ENCODE assay signal across 1 cellular context in genomic region chr5:139659673-139660072, GRCh38.
TF ChIP-seq lines count a peak whose summit lies in the region.

No MANE protein-coding gene starts in this region.

TF ChIP-seq in SK-N-SH, 30 proteins besides CTCF, POLR2A, EP300 and RAD21 (continued from another document):
- 0 out of 2 replicates have a peak, but pooled peaks have one; percentile 2 for TF ChIP-seq GABPA (IDR thresholded peaks at IDR 0.05; ENCODE audit: low read depth)
- TF ChIP-seq TAF1 (IDR thresholded peaks at IDR 0.05; ENCODE audit: borderline replicate concordance, low read depth, low read length), result no peak
- TF ChIP-seq RFX5 (IDR thresholded peaks at IDR 0.05; ENCODE audit: low read length), result no peak
- TF ChIP-seq EZH2phosphoT487 (IDR thresholded peaks at IDR 0.05; ENCODE audit: borderline replicate concordance, low read depth), result no peak
- no peak for TF ChIP-seq YY1 (IDR thresholded peaks at IDR 0.05; ENCODE audit: low read depth)
- TF ChIP-seq IRF3 (IDR thresholded peaks at IDR 0.05; ENCODE audit: low read depth, low read length), result no peak
- no peak for TF ChIP-seq JUND (IDR thresholded peaks at IDR 0.05)
- no peak for TF ChIP-seq RXRA (IDR thresholded peaks at IDR 0.05; ENCODE audit: borderline replicate concordance, low read depth)
- no peak for TF ChIP-seq POLR2AphosphoS5 (IDR thresholded peaks at IDR 0.05; ENCODE audit: low read depth, low read length)
- TF ChIP-seq RCOR1 (IDR thresholded peaks at IDR 0.05; ENCODE audit: low read length), result no peak
- no peak for TF ChIP-seq USF2 (IDR thresholded peaks at IDR 0.05; ENCODE audit: borderline replicate concordance, low read depth, low read length)
- TF ChIP-seq FOXJ3 (CRISPR knock-in tag; IDR thresholded peaks at IDR 0.05), result no peak
- TF ChIP-seq SIN3A (IDR thresholded peaks at IDR 0.05; ENCODE audit: borderline replicate concordance, low read depth, low read length), result no peak
- peak; percentile 46; the same call in 1 of the 2 replicates for TF ChIP-seq NRF1 (IDR thresholded peaks at IDR 0.05; ENCODE audit: low read depth, low read length)
- TF ChIP-seq ELF1 (IDR thresholded peaks at IDR 0.05), result no peak
- TF ChIP-seq REST (IDR thresholded peaks at IDR 0.05; ENCODE audit: low read depth, low read length), result no peak
- TF ChIP-seq CHD2 (IDR thresholded peaks at IDR 0.05; ENCODE audit: low read length, partially characterized antibody), result no peak
- TF ChIP-seq MAX (IDR thresholded peaks at IDR 0.05; ENCODE audit: low read depth), result no peak
- TF ChIP-seq SMC3 (IDR thresholded peaks at IDR 0.05; ENCODE audit: low read depth, low read length), result no peak
- TF ChIP-seq MXI1 (IDR thresholded peaks at IDR 0.05; ENCODE audit: low read depth, low read length), result 0 out of 2 replicates have a peak, but pooled peaks have one; percentile 37
